Comparison of ENCODE assay signal across 16 cellular contexts in genomic region chr1:38068220-38068979, GRCh38. TPM values are rescaled to one million over a fixed set of nuclear protein-coding genes. Genes with fewer than 3 reads are reported as not detected.
"Had no signal": no experiment of that assay in that cellular context is flagged by ENCODE, and none has a peak within 500 bp of the region (broad histone marks: within the 10 kb centered on the region; RNA-seq: fewer than 3 reads in every experiment).

No MANE protein-coding gene starts in this region.

- H3K4me3 ChIP-seq: adrenal gland, gastroesophageal sphincter, left lung, stomach had no signal

- H3K4me1 ChIP-seq: adrenal gland, gastroesophageal sphincter, left lung, stomach had no signal

- H3K27ac Mint-ChIP-seq: activated CD4-positive, alpha-beta T cell treated with anti-CD3 and anti-CD28 coated beads, Interleukin-2, amount 10 ng/mL, durations not matched to agents 7 days and 5 days; activated naive CD4-positive, alpha-beta T cell treated with anti-CD3 and anti-CD28 coated beads for 36 hours; memory B cell had no signal

- H3K9me3 ChIP-seq: adrenal gland, gastroesophageal sphincter, left lung, stomach had no signal

- H3K4me3 Mint-ChIP-seq: activated CD4-positive, alpha-beta T cell treated with anti-CD3 and anti-CD28 coated beads, Interleukin-2, amount 10 ng/mL, durations not matched to agents 7 days and 5 days; activated naive CD4-positive, alpha-beta T cell treated with anti-CD3 and anti-CD28 coated beads for 36 hours; memory B cell had no signal

- H3K9me3 Mint-ChIP-seq: activated CD4-positive, alpha-beta T cell treated with anti-CD3 and anti-CD28 coated beads, Interleukin-2, amount 10 ng/mL, durations not matched to agents 7 days and 5 days; activated naive CD4-positive, alpha-beta T cell treated with anti-CD3 and anti-CD28 coated beads for 36 hours; memory B cell had no signal

- H3K36me3 Mint-ChIP-seq: memory B cell had no signal

- H3K4me1 Mint-ChIP-seq: activated CD4-positive, alpha-beta T cell treated with anti-CD3 and anti-CD28 coated beads, Interleukin-2, amount 10 ng/mL, durations not matched to agents 7 days and 5 days had no signal

- ATAC-seq: gastroesophageal sphincter, left lung had no signal

- H3K36me3 ChIP-seq: adrenal gland, gastroesophageal sphincter, left lung, stomach had no signal

- H3K27me3 ChIP-seq: adrenal gland had no signal

- DNase-seq: activated CD4-positive, alpha-beta T cell treated with anti-CD3 and anti-CD28 coated beads, Interleukin-2, amount 10 ng/mL, durations not matched to agents 7 days and 5 days; activated CD4-positive, CD25-positive, alpha-beta regulatory T cell; activated CD8-positive, alpha-beta memory T cell treated with anti-CD3 and anti-CD28 coated beads for 24 hours; activated naive CD4-positive, alpha-beta T cell treated with anti-CD3 and anti-CD28 coated beads for 36 hours; adrenal gland; cortex of kidney; effector CD8-positive, alpha-beta T cell; left lung; stimulated activated CD4-positive, alpha-beta T cell treated with anti-CD3 and anti-CD28 coated beads, Interleukin-15, amount 100 ng/mL, for 24 hours; stimulated activated CD4-positive, alpha-beta T cell treated with anti-CD3 and anti-CD28 coated beads, Interleukin-4, amount 100 ng/mL, for 24 hours; stomach; T-helper 2 cell had no signal

- H3K27ac ChIP-seq: adrenal gland, epithelial cell of prostate, gastroesophageal sphincter, left lung, stomach had no signal

RNA-seq across cellular contexts. Expression of gene POU3F1, which starts 21.8 kb away (rescaled TPM):
- total RNA-seq: activated CD4-positive, alpha-beta T cell treated with anti-CD3 and anti-CD28 coated beads, Interleukin-2, amount 10 ng/mL, durations not matched to agents 7 days and 5 days; activated naive CD4-positive, alpha-beta T cell treated with anti-CD3 and anti-CD28 coated beads for 36 hours; cardiac septum; left lung; stomach had no signal
